ENCODE assay signal across 1 cellular context in the genomic region with DNA sequence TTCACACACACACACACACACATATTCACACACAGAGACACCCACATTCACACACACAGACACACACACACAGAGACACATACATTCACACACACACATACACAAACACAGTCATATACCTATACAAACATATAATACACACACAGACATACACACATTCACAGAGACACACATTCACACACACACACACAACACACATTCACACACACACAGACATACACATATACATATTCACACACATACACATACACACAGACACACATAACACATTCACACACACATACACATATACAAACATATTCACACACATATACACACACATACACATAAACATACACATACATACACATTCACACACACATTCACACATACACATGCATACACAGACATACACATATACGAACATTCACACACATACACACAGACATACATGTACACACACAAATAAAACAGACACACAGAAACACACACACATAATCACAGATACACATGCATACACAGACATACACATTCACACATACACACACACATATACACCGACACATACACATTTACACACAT.
TF ChIP-seq lines count a peak whose summit lies in the region.

No MANE protein-coding gene starts in this region.

TF ChIP-seq in HEK293, 187 proteins besides CTCF, POLR2A, EP300 and RAD21 (continues in another document):
- TF ChIP-seq ZNF169 (tag by site-specific recombination; IDR thresholded peaks at IDR 0.05) (no peak), ZNF112 (tag by site-specific recombination; IDR thresholded peaks at IDR 0.05) (no peak), ZNF146 (tag by site-specific recombination; IDR thresholded peaks at IDR 0.05) (no peak), ZIC2 (tag by site-specific recombination; IDR thresholded peaks at IDR 0.05) (no peak), ZNF155 (tag by site-specific recombination; IDR thresholded peaks at IDR 0.05) (no peak), BCL11B (tag by site-specific recombination; IDR thresholded peaks at IDR 0.05; ENCODE audit: low read depth) (no peak), EGR2 (tag by site-specific recombination; IDR thresholded peaks at IDR 0.05; ENCODE audit: low read depth) (no peak), MEIS1 (CRISPR knock-in tag; IDR thresholded peaks at IDR 0.05; ENCODE audit: borderline replicate concordance) (no peak), ZNF624 (tag by site-specific recombination; IDR thresholded peaks at IDR 0.05) (peak; percentile 57; the same call in 1 of the 2 replicates), ZNF660 (tag by site-specific recombination; IDR thresholded peaks at IDR 0.05) (no peak), ZNF202 (tag by site-specific recombination; IDR thresholded peaks at IDR 0.05; ENCODE audit: borderline replicate concordance) (no peak), ZNF76 (tag by site-specific recombination; IDR thresholded peaks at IDR 0.05; ENCODE audit: borderline replicate concordance, low read depth) (no peak), ZNF221 (tag by site-specific recombination; IDR thresholded peaks at IDR 0.05; ENCODE audit: borderline replicate concordance) (no peak), ZNF544 (tag by site-specific recombination; IDR thresholded peaks at IDR 0.05) (no peak), KLF7 (tag by site-specific recombination; IDR thresholded peaks at IDR 0.05; ENCODE audit: borderline replicate concordance) (no peak), MYNN (tag by site-specific recombination; IDR thresholded peaks at IDR 0.05; ENCODE audit: borderline replicate concordance) (0 out of 2 replicates have a peak, but pooled peaks have one; percentile 16), ZBTB17 (tag by site-specific recombination; IDR thresholded peaks at IDR 0.05) (no peak; the same call in 1 of the 2 replicates), ZNF311 (tag by site-specific recombination; IDR thresholded peaks at IDR 0.05; ENCODE audit: borderline replicate concordance) (peak; percentile 76; the same call in 1 of the 2 replicates), ZNF239 (tag by site-specific recombination; IDR thresholded peaks at IDR 0.05) (peak; percentile 75; the same call in 1 of the 2 replicates), ZSCAN23 (tag by site-specific recombination; IDR thresholded peaks at IDR 0.05) (no peak), HOXA7 (CRISPR knock-in tag; IDR thresholded peaks at IDR 0.05; ENCODE audit: borderline replicate concordance) (no peak), ZSCAN30 (tag by site-specific recombination; IDR thresholded peaks at IDR 0.05) (no peak), GLIS2 (tag by site-specific recombination; IDR thresholded peaks at IDR 0.05) (no peak), ZNF768 (tag by site-specific recombination; IDR thresholded peaks at IDR 0.05) (no peak), ZNF600 (tag by site-specific recombination; IDR thresholded peaks at IDR 0.05) (no peak), ZNF776 (tag by site-specific recombination; IDR thresholded peaks at IDR 0.05; ENCODE audit: borderline replicate concordance) (0 out of 2 replicates have a peak, but pooled peaks have one; percentile 51), ZNF426 (tag by site-specific recombination; IDR thresholded peaks at IDR 0.05) (no peak)
- TF ChIP-seq, protein P1, sequence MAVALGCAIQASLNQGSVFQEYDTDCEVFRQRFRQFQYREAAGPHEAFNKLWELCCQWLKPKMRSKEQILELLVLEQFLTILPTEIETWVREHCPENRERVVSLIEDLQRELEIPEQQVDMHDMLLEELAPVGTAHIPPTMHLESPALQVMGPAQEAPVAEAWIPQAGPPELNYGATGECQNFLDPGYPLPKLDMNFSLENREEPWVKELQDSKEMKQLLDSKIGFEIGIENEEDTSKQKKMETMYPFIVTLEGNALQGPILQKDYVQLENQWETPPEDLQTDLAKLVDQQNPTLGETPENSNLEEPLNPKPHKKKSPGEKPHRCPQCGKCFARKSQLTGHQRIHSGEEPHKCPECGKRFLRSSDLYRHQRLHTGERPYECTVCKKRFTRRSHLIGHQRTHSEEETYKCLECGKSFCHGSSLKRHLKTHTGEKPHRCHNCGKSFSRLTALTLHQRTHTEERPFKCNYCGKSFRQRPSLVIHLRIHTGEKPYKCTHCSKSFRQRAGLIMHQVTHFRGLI (tag by site-specific recombination; IDR thresholded peaks at IDR 0.05), result no peak
- TF ChIP-seq, protein P2, sequence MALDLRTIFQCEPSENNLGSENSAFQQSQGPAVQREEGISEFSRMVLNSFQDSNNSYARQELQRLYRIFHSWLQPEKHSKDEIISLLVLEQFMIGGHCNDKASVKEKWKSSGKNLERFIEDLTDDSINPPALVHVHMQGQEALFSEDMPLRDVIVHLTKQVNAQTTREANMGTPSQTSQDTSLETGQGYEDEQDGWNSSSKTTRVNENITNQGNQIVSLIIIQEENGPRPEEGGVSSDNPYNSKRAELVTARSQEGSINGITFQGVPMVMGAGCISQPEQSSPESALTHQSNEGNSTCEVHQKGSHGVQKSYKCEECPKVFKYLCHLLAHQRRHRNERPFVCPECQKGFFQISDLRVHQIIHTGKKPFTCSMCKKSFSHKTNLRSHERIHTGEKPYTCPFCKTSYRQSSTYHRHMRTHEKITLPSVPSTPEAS (tag by site-specific recombination; IDR thresholded peaks at IDR 0.05), result peak; percentile 98
- TF ChIP-seq, protein P3, sequence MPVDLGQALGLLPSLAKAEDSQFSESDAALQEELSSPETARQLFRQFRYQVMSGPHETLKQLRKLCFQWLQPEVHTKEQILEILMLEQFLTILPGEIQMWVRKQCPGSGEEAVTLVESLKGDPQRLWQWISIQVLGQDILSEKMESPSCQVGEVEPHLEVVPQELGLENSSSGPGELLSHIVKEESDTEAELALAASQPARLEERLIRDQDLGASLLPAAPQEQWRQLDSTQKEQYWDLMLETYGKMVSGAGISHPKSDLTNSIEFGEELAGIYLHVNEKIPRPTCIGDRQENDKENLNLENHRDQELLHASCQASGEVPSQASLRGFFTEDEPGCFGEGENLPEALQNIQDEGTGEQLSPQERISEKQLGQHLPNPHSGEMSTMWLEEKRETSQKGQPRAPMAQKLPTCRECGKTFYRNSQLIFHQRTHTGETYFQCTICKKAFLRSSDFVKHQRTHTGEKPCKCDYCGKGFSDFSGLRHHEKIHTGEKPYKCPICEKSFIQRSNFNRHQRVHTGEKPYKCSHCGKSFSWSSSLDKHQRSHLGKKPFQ (tag by site-specific recombination; IDR thresholded peaks at IDR 0.05), result peak; percentile 93
- TF ChIP-seq, protein P4, sequence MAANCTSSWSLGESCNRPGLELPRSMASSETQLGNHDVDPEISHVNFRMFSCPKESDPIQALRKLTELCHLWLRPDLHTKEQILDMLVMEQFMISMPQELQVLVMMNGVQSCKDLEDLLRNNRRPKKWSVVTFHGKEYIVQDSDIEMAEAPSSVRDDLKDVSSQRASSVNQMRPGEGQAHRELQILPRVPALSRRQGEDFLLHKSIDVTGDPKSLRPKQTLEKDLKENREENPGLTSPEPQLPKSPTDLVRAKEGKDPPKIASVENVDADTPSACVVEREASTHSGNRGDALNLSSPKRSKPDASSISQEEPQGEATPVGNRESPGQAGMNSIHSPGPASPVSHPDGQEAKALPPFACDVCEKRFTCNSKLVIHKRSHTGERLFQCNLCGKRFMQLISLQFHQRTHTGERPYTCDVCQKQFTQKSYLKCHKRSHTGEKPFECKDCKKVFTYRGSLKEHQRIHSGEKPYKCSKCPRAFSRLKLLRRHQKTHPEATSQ (tag by site-specific recombination; IDR thresholded peaks at IDR 0.05), result no peak
- TF ChIP-seq, protein P5, sequence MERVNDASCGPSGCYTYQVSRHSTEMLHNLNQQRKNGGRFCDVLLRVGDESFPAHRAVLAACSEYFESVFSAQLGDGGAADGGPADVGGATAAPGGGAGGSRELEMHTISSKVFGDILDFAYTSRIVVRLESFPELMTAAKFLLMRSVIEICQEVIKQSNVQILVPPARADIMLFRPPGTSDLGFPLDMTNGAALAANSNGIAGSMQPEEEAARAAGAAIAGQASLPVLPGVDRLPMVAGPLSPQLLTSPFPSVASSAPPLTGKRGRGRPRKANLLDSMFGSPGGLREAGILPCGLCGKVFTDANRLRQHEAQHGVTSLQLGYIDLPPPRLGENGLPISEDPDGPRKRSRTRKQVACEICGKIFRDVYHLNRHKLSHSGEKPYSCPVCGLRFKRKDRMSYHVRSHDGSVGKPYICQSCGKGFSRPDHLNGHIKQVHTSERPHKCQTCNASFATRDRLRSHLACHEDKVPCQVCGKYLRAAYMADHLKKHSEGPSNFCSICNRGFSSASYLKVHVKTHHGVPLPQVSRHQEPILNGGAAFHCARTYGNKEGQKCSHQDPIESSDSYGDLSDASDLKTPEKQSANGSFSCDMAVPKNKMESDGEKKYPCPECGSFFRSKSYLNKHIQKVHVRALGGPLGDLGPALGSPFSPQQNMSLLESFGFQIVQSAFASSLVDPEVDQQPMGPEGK (tag by site-specific recombination; IDR thresholded peaks at IDR 0.05), result no peak
- TF ChIP-seq, protein P6, sequence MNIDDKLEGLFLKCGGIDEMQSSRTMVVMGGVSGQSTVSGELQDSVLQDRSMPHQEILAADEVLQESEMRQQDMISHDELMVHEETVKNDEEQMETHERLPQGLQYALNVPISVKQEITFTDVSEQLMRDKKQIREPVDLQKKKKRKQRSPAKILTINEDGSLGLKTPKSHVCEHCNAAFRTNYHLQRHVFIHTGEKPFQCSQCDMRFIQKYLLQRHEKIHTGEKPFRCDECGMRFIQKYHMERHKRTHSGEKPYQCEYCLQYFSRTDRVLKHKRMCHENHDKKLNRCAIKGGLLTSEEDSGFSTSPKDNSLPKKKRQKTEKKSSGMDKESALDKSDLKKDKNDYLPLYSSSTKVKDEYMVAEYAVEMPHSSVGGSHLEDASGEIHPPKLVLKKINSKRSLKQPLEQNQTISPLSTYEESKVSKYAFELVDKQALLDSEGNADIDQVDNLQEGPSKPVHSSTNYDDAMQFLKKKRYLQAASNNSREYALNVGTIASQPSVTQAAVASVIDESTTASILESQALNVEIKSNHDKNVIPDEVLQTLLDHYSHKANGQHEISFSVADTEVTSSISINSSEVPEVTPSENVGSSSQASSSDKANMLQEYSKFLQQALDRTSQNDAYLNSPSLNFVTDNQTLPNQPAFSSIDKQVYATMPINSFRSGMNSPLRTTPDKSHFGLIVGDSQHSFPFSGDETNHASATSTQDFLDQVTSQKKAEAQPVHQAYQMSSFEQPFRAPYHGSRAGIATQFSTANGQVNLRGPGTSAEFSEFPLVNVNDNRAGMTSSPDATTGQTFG (tag by site-specific recombination; IDR thresholded peaks at IDR 0.05; ENCODE audit: borderline replicate concordance), result peak; percentile 48; the same call in 1 of the 2 replicates
- TF ChIP-seq, protein P7, sequence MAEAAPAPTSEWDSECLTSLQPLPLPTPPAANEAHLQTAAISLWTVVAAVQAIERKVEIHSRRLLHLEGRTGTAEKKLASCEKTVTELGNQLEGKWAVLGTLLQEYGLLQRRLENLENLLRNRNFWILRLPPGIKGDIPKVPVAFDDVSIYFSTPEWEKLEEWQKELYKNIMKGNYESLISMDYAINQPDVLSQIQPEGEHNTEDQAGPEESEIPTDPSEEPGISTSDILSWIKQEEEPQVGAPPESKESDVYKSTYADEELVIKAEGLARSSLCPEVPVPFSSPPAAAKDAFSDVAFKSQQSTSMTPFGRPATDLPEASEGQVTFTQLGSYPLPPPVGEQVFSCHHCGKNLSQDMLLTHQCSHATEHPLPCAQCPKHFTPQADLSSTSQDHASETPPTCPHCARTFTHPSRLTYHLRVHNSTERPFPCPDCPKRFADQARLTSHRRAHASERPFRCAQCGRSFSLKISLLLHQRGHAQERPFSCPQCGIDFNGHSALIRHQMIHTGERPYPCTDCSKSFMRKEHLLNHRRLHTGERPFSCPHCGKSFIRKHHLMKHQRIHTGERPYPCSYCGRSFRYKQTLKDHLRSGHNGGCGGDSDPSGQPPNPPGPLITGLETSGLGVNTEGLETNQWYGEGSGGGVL (tag by site-specific recombination; IDR thresholded peaks at IDR 0.05), result 0 out of 2 replicates have a peak, but pooled peaks have one; percentile 25
- TF ChIP-seq, protein P8, sequence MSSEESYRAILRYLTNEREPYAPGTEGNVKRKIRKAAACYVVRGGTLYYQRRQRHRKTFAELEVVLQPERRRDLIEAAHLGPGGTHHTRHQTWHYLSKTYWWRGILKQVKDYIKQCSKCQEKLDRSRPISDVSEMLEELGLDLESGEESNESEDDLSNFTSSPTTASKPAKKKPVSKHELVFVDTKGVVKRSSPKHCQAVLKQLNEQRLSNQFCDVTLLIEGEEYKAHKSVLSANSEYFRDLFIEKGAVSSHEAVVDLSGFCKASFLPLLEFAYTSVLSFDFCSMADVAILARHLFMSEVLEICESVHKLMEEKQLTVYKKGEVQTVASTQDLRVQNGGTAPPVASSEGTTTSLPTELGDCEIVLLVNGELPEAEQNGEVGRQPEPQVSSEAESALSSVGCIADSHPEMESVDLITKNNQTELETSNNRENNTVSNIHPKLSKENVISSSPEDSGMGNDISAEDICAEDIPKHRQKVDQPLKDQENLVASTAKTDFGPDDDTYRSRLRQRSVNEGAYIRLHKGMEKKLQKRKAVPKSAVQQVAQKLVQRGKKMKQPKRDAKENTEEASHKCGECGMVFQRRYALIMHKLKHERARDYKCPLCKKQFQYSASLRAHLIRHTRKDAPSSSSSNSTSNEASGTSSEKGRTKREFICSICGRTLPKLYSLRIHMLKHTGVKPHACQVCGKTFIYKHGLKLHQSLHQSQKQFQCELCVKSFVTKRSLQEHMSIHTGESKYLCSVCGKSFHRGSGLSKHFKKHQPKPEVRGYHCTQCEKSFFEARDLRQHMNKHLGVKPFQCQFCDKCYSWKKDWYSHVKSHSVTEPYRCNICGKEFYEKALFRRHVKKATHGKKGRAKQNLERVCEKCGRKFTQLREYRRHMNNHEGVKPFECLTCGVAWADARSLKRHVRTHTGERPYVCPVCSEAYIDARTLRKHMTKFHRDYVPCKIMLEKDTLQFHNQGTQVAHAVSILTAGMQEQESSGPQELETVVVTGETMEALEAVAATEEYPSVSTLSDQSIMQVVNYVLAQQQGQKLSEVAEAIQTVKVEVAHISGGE (tag by site-specific recombination; conservative IDR thresholded peaks at IDR 0.05; ENCODE audit: low read depth), result no peak
- TF ChIP-seq, protein P9, sequence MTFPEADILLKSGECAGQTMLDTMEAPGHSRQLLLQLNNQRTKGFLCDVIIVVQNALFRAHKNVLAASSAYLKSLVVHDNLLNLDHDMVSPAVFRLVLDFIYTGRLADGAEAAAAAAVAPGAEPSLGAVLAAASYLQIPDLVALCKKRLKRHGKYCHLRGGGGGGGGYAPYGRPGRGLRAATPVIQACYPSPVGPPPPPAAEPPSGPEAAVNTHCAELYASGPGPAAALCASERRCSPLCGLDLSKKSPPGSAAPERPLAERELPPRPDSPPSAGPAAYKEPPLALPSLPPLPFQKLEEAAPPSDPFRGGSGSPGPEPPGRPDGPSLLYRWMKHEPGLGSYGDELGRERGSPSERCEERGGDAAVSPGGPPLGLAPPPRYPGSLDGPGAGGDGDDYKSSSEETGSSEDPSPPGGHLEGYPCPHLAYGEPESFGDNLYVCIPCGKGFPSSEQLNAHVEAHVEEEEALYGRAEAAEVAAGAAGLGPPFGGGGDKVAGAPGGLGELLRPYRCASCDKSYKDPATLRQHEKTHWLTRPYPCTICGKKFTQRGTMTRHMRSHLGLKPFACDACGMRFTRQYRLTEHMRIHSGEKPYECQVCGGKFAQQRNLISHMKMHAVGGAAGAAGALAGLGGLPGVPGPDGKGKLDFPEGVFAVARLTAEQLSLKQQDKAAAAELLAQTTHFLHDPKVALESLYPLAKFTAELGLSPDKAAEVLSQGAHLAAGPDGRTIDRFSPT (tag by site-specific recombination; IDR thresholded peaks at IDR 0.05), result no peak
- TF ChIP-seq, protein P10, sequence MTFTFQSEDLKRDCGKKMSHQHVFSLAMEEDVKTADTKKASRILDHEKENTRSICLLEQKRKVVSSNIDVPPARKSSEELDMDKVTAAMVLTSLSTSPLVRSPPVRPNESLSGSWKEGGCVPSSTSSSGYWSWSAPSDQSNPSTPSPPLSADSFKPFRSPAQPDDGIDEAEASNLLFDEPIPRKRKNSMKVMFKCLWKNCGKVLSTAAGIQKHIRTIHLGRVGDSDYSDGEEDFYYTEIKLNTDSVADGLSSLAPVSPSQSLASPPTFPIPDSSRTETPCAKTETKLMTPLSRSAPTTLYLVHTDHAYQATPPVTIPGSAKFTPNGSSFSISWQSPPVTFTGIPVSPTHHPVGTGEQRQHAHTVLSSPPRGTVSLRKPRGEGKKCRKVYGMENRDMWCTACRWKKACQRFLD (tag by site-specific recombination; IDR thresholded peaks at IDR 0.05), result no peak
